ENCODE assay signal across 25 cellular contexts in genomic region chr10:123549761-123550454, GRCh38.
"Had no signal": no experiment of that assay in that cellular context is flagged by ENCODE, and none has a peak within 500 bp of the region (broad histone marks: within the 10 kb centered on the region; RNA-seq: fewer than 3 reads in every experiment).

No MANE protein-coding gene starts in this region.

- DNase-seq: activated CD4-positive, alpha-beta T cell treated with anti-CD3 and anti-CD28 coated beads for 4 hours; activated CD4-positive, alpha-beta T cell treated with anti-CD3 and anti-CD28 coated beads, Interleukin-2, amount 50 U/mL, for 48 hours; central memory CD4-positive, alpha-beta T cell; dorsolateral prefrontal cortex; effector memory CD8-positive, alpha-beta T cell; glutamatergic neuron; immature natural killer cell; kidney glomerular epithelial cell; left ventricle myocardium inferior; midbrain; natural killer cell; ovary; stimulated activated CD4-positive, alpha-beta T cell treated with anti-CD3 and anti-CD28 coated beads, Interleukin-2, amount 100 ng/mL, for 48 hours; stimulated activated CD8-positive, alpha-beta memory T cell treated with anti-CD3 and anti-CD28 coated beads, Interleukin-4, amount 100 ng/mL, for 48 hours; stimulated activated naive B cell treated with anti-CD40 and anti-IgM and Interleukin-4, amounts not matched to agents 10 μg/mL and 1 μg/mL and 100 μg/mL, for 72 hours; T1000; upper lobe of right lung had no signal

- H3K4me3 ChIP-seq: dorsolateral prefrontal cortex, hepatocyte, left ventricle myocardium inferior, ovary, prostate gland, upper lobe of right lung had no signal

- H3K36me3 ChIP-seq: left ventricle myocardium inferior, ovary, prostate gland, upper lobe of right lung had no signal

- H3K27me3 ChIP-seq: ovary had no signal

- ATAC-seq: activated naive CD4-positive, alpha-beta T cell treated with anti-CD3 and anti-CD28 coated beads, Interleukin-2, amount 50 U/mL, for 72 hours; effector memory CD8-positive, alpha-beta T cell; esophagus mucosa; natural killer cell; upper lobe of right lung had no signal

- H3K27ac ChIP-seq: dorsolateral prefrontal cortex, hepatocyte, left ventricle myocardium inferior, ovary, prostate gland, upper lobe of right lung had no signal

- H3K4me1 ChIP-seq: left ventricle myocardium inferior, prostate gland, upper lobe of right lung had no signal

- H3K9me3 ChIP-seq: ovary, prostate gland, upper lobe of right lung had no signal

- FAIRE-seq: astrocyte, colon, endothelial cell of umbilical vein, frontal cortex had no signal
